ENCODE assay signal across 9 cellular contexts in genomic region chr5:41707853-41708603, GRCh38.
A peak's percentile ranks its signal among the peaks of the same experiment; 100 is the strongest.
DNase-seq lines count a peak whose midpoint lies in the region; ATAC-seq and TF ChIP-seq lines count a peak whose summit lies in the region.
"Had no signal": no experiment of that assay in that cellular context is flagged by ENCODE, and none has a peak within 500 bp of the region (broad histone marks: within the 10 kb centered on the region; RNA-seq: fewer than 3 reads in every experiment).

No MANE protein-coding gene starts in this region.

- DNase-seq in NCI-H1417 (lab: John Stamatoyannopoulos, UW) (peak; percentile 6 to 65 (median 16)), NCI-H1417 treated with DMSO at 0.1 percent for 48 hours (lab: John Stamatoyannopoulos, UW) (no peak), NCI-H2081 (lab: John Stamatoyannopoulos, UW) (peak; percentile 20 to 54), cardiac fibroblast (ENCODE audit: low read depth in 2 of 2) (peak; percentile 73 to 78), retinal pigment epithelial cell (ENCODE audit: low read depth) (peak; percentile 13)
- DNase-seq in stimulated activated CD4-positive, alpha-beta T cell treated with anti-CD3 and anti-CD28 coated beads, Interleukin-4, amount 100 ng/mL, for 1 hour, result no peak

- peak; percentile 70 for TF ChIP-seq CTCF in cardiac fibroblast (IDR thresholded peaks at IDR 0.05; ENCODE audit: low read depth, low read length)
- peak; percentile 64 for TF ChIP-seq CTCF in retinal pigment epithelial cell (conservative IDR thresholded peaks at IDR 0.05; ENCODE audit: low read depth, low read length)

- H3K4me3 ChIP-seq in cardiac fibroblast (replicated peaks in 1 of 2; ENCODE audit: low read depth in 2 of 2, low read length in 2 of 2) (no peak overlapping the region), retinal pigment epithelial cell (ENCODE audit: low read length) (no peak overlapping the region)
- H3K4me3 ChIP-seq: BLaER1 had no signal

- ATAC-seq in HG02798 (IDR thresholded peaks at IDR 0.05; ENCODE audit: poor library complexity, unreplicated experiment), result peak; percentile 89
- no peak for ATAC-seq in activated CD4-positive, CD25-positive, alpha-beta regulatory T cell treated with anti-CD3 and anti-CD28 coated beads, Interleukin-2, amount 50 U/mL, for 24 hours

Comparison
In these comparisons a context has a peak if more than half of its experiments do, and no peak if none do; other contexts are left out.
1. DNase-seq: peak in NCI-H1417 (3 of 3), NCI-H2081 (2 of 2), cardiac fibroblast (2 of 2) and retinal pigment epithelial cell (single experiment); none in NCI-H1417 treated with DMSO at 0.1 percent for 48 hours (single experiment) and stimulated activated CD4-positive, alpha-beta T cell treated with anti-CD3 and anti-CD28 coated beads, Interleukin-4, amount 100 ng/mL, for 1 hour (single experiment).